ENCODE assay signal across 28 cellular contexts in genomic region chr1:45136984-45137383, GRCh38.
"Had no signal": no experiment of that assay in that cellular context is flagged by ENCODE, and none has a peak within 500 bp of the region (broad histone marks: within the 10 kb centered on the region; RNA-seq: fewer than 3 reads in every experiment).

No MANE protein-coding gene starts in this region.

- H3K4me1 Mint-ChIP-seq: endodermal cell had no signal

- H3K9me3 Mint-ChIP-seq: dendritic cell treated with granulocyte-macrophage colony-stimulating factor and Interleukin-4, amounts not matched to agents 40 ng/mL and 50 ng/mL, for 4 days; effector memory CD8-positive, alpha-beta T cell had no signal

- H3K9me3 ChIP-seq: colonic mucosa, esophagus muscularis mucosa, esophagus squamous epithelium, gastrocnemius medialis, gastroesophageal sphincter, heart left ventricle had no signal

- H3K27ac ChIP-seq: colonic mucosa, coronary artery, dorsolateral prefrontal cortex, epithelial cell of prostate, esophagus muscularis mucosa, esophagus squamous epithelium, foreskin keratinocyte, gastrocnemius medialis, gastroesophageal sphincter, heart left ventricle, heart right ventricle had no signal

- H3K27ac Mint-ChIP-seq: dendritic cell treated with granulocyte-macrophage colony-stimulating factor and Interleukin-4, amounts not matched to agents 40 ng/mL and 50 ng/mL, for 4 days; effector memory CD8-positive, alpha-beta T cell; endodermal cell had no signal

- H3K4me3 Mint-ChIP-seq: dendritic cell treated with granulocyte-macrophage colony-stimulating factor and Interleukin-4, amounts not matched to agents 40 ng/mL and 50 ng/mL, for 4 days; effector memory CD8-positive, alpha-beta T cell; endodermal cell had no signal

- H3K27me3 ChIP-seq: colonic mucosa, dorsolateral prefrontal cortex, esophagus muscularis mucosa, esophagus squamous epithelium, gastrocnemius medialis, gastroesophageal sphincter, heart left ventricle, heart right ventricle had no signal

- H3K4me3 ChIP-seq: colonic mucosa, coronary artery, dorsolateral prefrontal cortex, esophagus muscularis mucosa, esophagus squamous epithelium, gastrocnemius medialis, gastroesophageal sphincter, heart left ventricle, heart right ventricle had no signal

- H3K36me3 ChIP-seq: colonic mucosa, esophagus muscularis mucosa, esophagus squamous epithelium, gastrocnemius medialis, gastroesophageal sphincter, heart left ventricle, heart right ventricle had no signal

- DNase-seq: colonic mucosa; cortex of kidney; dermis blood vessel endothelial cell; dorsolateral prefrontal cortex; effector CD4-positive, alpha-beta T cell; effector CD8-positive, alpha-beta T cell; effector memory CD4-positive, alpha-beta T cell; effector memory CD8-positive, alpha-beta T cell; endodermal cell; erythroblast; esophagus squamous epithelium; foreskin fibroblast; foreskin keratinocyte; foreskin melanocyte; gastrocnemius medialis; glutamatergic neuron; head of caudate nucleus; heart left ventricle; heart right ventricle had no signal

- H3K4me1 ChIP-seq: esophagus squamous epithelium, foreskin keratinocyte, gastrocnemius medialis, heart right ventricle had no signal

- ATAC-seq: effector memory CD8-positive, alpha-beta T cell; esophagus mucosa; foreskin keratinocyte; gastrocnemius medialis; gastroesophageal sphincter; heart left ventricle; heart right ventricle had no signal

- H3K27me3 Mint-ChIP-seq: dendritic cell treated with granulocyte-macrophage colony-stimulating factor and Interleukin-4, amounts not matched to agents 40 ng/mL and 50 ng/mL, for 4 days; effector memory CD8-positive, alpha-beta T cell had no signal

- FAIRE-seq: colon, endometrium, frontal cortex had no signal
